Comparison of ENCODE assay signal across 16 cellular contexts in the genomic region with DNA sequence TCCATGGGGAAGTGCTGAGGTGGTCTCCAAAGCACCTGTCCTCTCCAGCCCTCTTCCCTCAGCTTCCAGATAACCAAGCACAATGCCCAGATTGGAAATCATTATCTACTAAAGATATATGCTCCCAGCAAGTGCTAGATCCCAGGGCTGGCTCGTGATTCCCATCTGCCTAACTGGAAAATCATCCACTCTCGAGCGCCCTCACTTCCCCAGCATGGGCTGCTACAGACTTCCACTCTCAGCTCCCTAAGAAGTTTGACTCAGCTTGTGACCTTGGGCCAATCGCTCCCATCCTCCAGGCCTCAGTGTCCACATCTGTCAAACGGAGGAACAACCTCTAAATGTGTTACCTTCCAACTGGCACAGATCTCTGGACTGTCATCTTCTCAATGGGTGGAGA.
DNase-seq lines count a peak whose midpoint lies in the region; ATAC-seq and TF ChIP-seq lines count a peak whose summit lies in the region.
"Had no signal": no experiment of that assay in that cellular context is flagged by ENCODE, and none has a peak within 500 bp of the region (broad histone marks: within the 10 kb centered on the region; RNA-seq: fewer than 3 reads in every experiment).

No MANE protein-coding gene starts in this region.

- H3K9me3 ChIP-seq in H9 (ENCODE audit: control insufficient read depth, low read depth, low read length) (no peaks in the 10 kb centered on the region), neural progenitor cell (ENCODE audit: low read depth) (no peaks in the 10 kb centered on the region), body of pancreas (no peaks in the 10 kb centered on the region), esophagus squamous epithelium (no peaks in the 10 kb centered on the region)
- H3K9me3 ChIP-seq: Caco-2 had no signal

- H3K27ac Mint-ChIP-seq in H9, result no peak overlapping the region
- peak overlapping the region in 3 of 5 experiments; percentile 0 to 41 (median 12) for H3K27ac Mint-ChIP-seq in brain
- peak overlapping the region; percentile 47 for H3K27ac Mint-ChIP-seq in neural progenitor cell
- H3K27ac Mint-ChIP-seq: CD4-positive, alpha-beta T cell; GM23338 had no signal

- in situ Hi-C loops in SK-MEL-5 (cut with HindIII; ENCODE audit: low pct_unique_long_range_greater_than_20kb, low sequenced_read_pairs), result no loop called here

- ATAC-seq in body of pancreas (no peak), GM19397 (IDR thresholded peaks at IDR 0.05; ENCODE audit: unreplicated experiment) (no peak)
- ATAC-seq: GM23338, HCT116, HepG2 had no signal

- no peak overlapping the region for H3K4ac ChIP-seq in H9 (ENCODE audit: low read depth, low read length)

- H3K36me3 ChIP-seq in neural progenitor cell (no peaks in the 10 kb centered on the region), body of pancreas (replicated peaks in 1 of 2; ENCODE audit: insufficient read depth in 1 of 2, low read depth in 2 of 2) (no peaks in the 10 kb centered on the region), esophagus squamous epithelium (no peaks in the 10 kb centered on the region)

- H2AFZ ChIP-seq in H9 (ENCODE audit: low read length) (no peak overlapping the region), neural progenitor cell (replicated peaks) (no peak overlapping the region)
- H2AFZ ChIP-seq: GM23338 had no signal

- H3K27me3 Mint-ChIP-seq in H9 (ENCODE audit: low read depth) (peaks cover 28% of the 10 kb centered on the region), brain (no peaks in the 10 kb centered on the region), neural progenitor cell (ENCODE audit: insufficient read depth, low read depth) (peaks cover 11% of the 10 kb centered on the region)
- H3K27me3 Mint-ChIP-seq: CD4-positive, alpha-beta T cell had no signal

- whole genome bisulfite sequencing in H9 (ENCODE audit: extremely low coverage, insufficient read length, low lambda C conversion rate), result no CpG with 5 or more reads among the region's 5 CpGs
- 76 to 79% methylated on average over 5 of the region's 5 CpGs for WGBS in body of pancreas, 2 donors
- 92 to 97% methylated on average over 5 of the region's 5 CpGs for WGBS in esophagus squamous epithelium, 2 donors

- no peaks in the 10 kb centered on the region for H3K23me2 ChIP-seq in H9 (ENCODE audit: insufficient read length, low read depth, low read length, poor library complexity, severe bottlenecking)

- no peaks in the 10 kb centered on the region for H3K27me3 ChIP-seq in H9 (ENCODE audit: insufficient read depth, low read length)
- H3K27me3 ChIP-seq in neural progenitor cell, result no peaks in the 10 kb centered on the region
- no peaks in the 10 kb centered on the region for H3K27me3 ChIP-seq in body of pancreas
- no peaks in the 10 kb centered on the region for H3K27me3 ChIP-seq in esophagus squamous epithelium

- no peak overlapping the region for H4K91ac ChIP-seq in H9 (ENCODE audit: insufficient read length, low read depth, low read length)

- H3K4me1 ChIP-seq in H9 (ENCODE audit: insufficient read depth, low read length), result peaks cover 3% of the 10 kb centered on the region; the same call in 1 of the 2 replicates
- peaks cover 6% of the 10 kb centered on the region for H3K4me1 ChIP-seq in neural progenitor cell
- H3K4me1 ChIP-seq in body of pancreas, result peaks cover 12% of the 10 kb centered on the region
- peaks cover 14 to 49% (median 17%) of the 10 kb centered on the region in 3 donors for H3K4me1 ChIP-seq in esophagus squamous epithelium
- H3K4me1 ChIP-seq: Caco-2 had no signal

- H3K4me1 Mint-ChIP-seq in H9, result peaks cover 12 to 14% of the 10 kb centered on the region in 2 experiments
- H3K4me1 Mint-ChIP-seq in brain, result peaks cover 55% of the 10 kb centered on the region
- H3K4me1 Mint-ChIP-seq in neural progenitor cell, result peaks cover 36% of the 10 kb centered on the region

- no peak overlapping the region for H2AK5ac ChIP-seq in H9 (ENCODE audit: insufficient read length, low read length)

- no peak overlapping the region for H2BK20ac ChIP-seq in H9 (ENCODE audit: low read depth, low read length, poor library complexity, severe bottlenecking)

- no peak overlapping the region for H3K4me3 Mint-ChIP-seq in H9
- no peak overlapping the region for H3K4me3 Mint-ChIP-seq in brain
- no peak overlapping the region for H3K4me3 Mint-ChIP-seq in neural progenitor cell
- H3K4me3 Mint-ChIP-seq: CD4-positive, alpha-beta T cell; GM23338 had no signal

- H2BK5ac ChIP-seq in H9 (ENCODE audit: insufficient read length, low read length), result no peak overlapping the region

- no peak overlapping the region for H2BK15ac ChIP-seq in H9 (ENCODE audit: low read depth, low read length)

- no peak overlapping the region for H3T11ph ChIP-seq in H9 (ENCODE audit: low read length)

- no peak overlapping the region for H2BK12ac ChIP-seq in H9 (ENCODE audit: insufficient read length, low read depth, low read length)

- no peaks in the 10 kb centered on the region; a peak in 1 of 7 replicates for H3K36me3 Mint-ChIP-seq in H9 (ENCODE audit: insufficient read depth in 1 of 3, low read depth in 3 of 3)
- no peaks in the 10 kb centered on the region for H3K36me3 Mint-ChIP-seq in brain
- H3K36me3 Mint-ChIP-seq in neural progenitor cell, result no peaks in the 10 kb centered on the region

- H4K8ac ChIP-seq in H9 (replicated peaks; ENCODE audit: insufficient read length, low read depth, low read length), result no peak overlapping the region

- H3K79me2 ChIP-seq in H9 (ENCODE audit: insufficient read depth, low read length) (no peaks in the 10 kb centered on the region), neural progenitor cell (ENCODE audit: low read depth) (no peaks in the 10 kb centered on the region)

- no peaks in the 10 kb centered on the region for H3F3A ChIP-seq in neural progenitor cell (ENCODE audit: low read depth)

- intact Hi-C loops in body of pancreas (cut with DNase I) (no loop called here), esophagus squamous epithelium (cut with DNase I) (no loop called here)

- no peaks in the 10 kb centered on the region for H3K79me1 ChIP-seq in H9 (ENCODE audit: insufficient read depth, low read depth, low read length, poor library complexity, severe bottlenecking)

- no peak overlapping the region for H3K56ac ChIP-seq in H9 (ENCODE audit: insufficient read length, low read depth, low read length)

- TF ChIP-seq POLR2A in body of pancreas (IDR thresholded peaks at IDR 0.05), result no peak
- TF ChIP-seq POLR2A in esophagus squamous epithelium (IDR thresholded peaks at IDR 0.05), result no peak

- H4K20me1 ChIP-seq in H9 (ENCODE audit: control insufficient read depth, insufficient read depth, insufficient read length) (no peaks in the 10 kb centered on the region), neural progenitor cell (ENCODE audit: low read depth) (no peaks in the 10 kb centered on the region)

- H3K4me3 ChIP-seq in neural progenitor cell, result no peak overlapping the region
- no peak overlapping the region for H3K4me3 ChIP-seq in body of pancreas
- no peak overlapping the region for H3K4me3 ChIP-seq in esophagus squamous epithelium
- H3K4me3 ChIP-seq: GM23338 had no signal

- H3K18ac ChIP-seq in H9 (ENCODE audit: insufficient read length, low read depth, low read length), result no peak overlapping the region

- no peak overlapping the region for H3K4me2 ChIP-seq in H9 (ENCODE audit: insufficient read depth, insufficient read length, low read length)
- no peak overlapping the region for H3K4me2 ChIP-seq in neural progenitor cell
- H3K4me2 ChIP-seq: GM23338 had no signal

- no peak overlapping the region for H3K23ac ChIP-seq in H9 (ENCODE audit: insufficient read length, low read depth, low read length)

- H3K27ac ChIP-seq in H9 (ENCODE audit: insufficient read length, low read depth, low read length) (no peak overlapping the region), neural progenitor cell (no peak overlapping the region), body of pancreas (no peak overlapping the region), esophagus squamous epithelium (no peak overlapping the region)
- H3K27ac ChIP-seq: C4-2B had no signal

- no peak overlapping the region for H2BK120ac ChIP-seq in H9 (ENCODE audit: low read depth, low read length, poor library complexity, severe bottlenecking)

- TF ChIP-seq CTCF in H9 (conservative IDR thresholded peaks at IDR 0.05) (peak; percentile 46), brain (conservative IDR thresholded peaks at IDR 0.05) (no peak), neural progenitor cell (IDR thresholded peaks at IDR 0.05) (no peak), body of pancreas (IDR thresholded peaks at IDR 0.05) (no peak), esophagus squamous epithelium (IDR thresholded peaks at IDR 0.05) (no peak)

- H3K14ac ChIP-seq in H9 (ENCODE audit: insufficient read depth, low read length), result no peak overlapping the region; the same call in 1 of the 2 replicates

- DNase-seq in H9, result no peak
- peak; percentile 30 for DNase-seq in SK-MEL-5 (ENCODE audit: low read depth, low spot score)
- no peak for DNase-seq in neural progenitor cell (ENCODE audit: low spot score)
- DNase-seq in body of pancreas, result no peak
- no peak for DNase-seq in esophagus squamous epithelium (lab: John Stamatoyannopoulos, UW)
- no peak for DNase-seq in SKM-1 (lab: John Stamatoyannopoulos, UW; ENCODE audit: unreplicated experiment)
- DNase-seq: ACHN; Caco-2; CD4-positive, alpha-beta T cell; GDM1 had no signal

- H4K5ac ChIP-seq in H9 (ENCODE audit: insufficient read length, low read depth, low read length), result no peak overlapping the region

- no peaks in the 10 kb centered on the region; a peak in 2 of 5 replicates for H3K9me3 Mint-ChIP-seq in H9
- peaks cover 0 to 11% (median 0%) of the 10 kb centered on the region in 5 experiments for H3K9me3 Mint-ChIP-seq in brain
- peaks cover 5% of the 10 kb centered on the region for H3K9me3 Mint-ChIP-seq in neural progenitor cell
- H3K9me3 Mint-ChIP-seq: CD4-positive, alpha-beta T cell; GM23338 had no signal

- no peak overlapping the region for H3K9ac ChIP-seq in H9 (ENCODE audit: extremely low read depth, insufficient read length, low read length)
- no peak overlapping the region for H3K9ac ChIP-seq in neural progenitor cell

Comparison
In these comparisons a context has a peak if more than half of its experiments do, and no peak if none do; other contexts are left out.
1. H3K27ac Mint-ChIP-seq: peak in brain (3 of 5) and neural progenitor cell (single experiment); none in H9 (0 of 3).